Comparison of ENCODE assay signal across 1 cellular context in the genomic region with DNA sequence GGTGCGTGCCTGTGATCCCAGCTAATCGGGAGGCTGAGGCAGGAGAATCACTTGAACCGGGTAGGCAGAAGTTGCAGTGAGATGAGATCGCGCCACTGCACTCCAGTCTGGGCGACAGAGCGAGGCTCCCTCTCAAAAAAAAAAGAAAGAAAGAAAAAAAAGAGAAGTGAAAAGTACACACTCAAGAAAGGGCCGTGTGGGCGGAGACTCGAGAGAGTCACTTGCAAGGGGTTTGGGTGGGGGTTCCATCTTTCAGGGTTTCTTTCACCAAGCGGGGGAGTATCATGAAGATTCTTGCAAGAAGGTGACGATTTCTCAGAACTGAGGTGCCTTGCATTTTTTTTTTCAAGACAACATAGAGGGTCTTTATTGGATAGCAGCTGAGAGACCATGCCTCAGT.
TF ChIP-seq lines count a peak whose summit lies in the region.

No MANE protein-coding gene starts in this region.

TF ChIP-seq in GM23338, 12 proteins besides CTCF, POLR2A, EP300 and RAD21 (continued from another document):
- TF ChIP-seq, protein P1, sequence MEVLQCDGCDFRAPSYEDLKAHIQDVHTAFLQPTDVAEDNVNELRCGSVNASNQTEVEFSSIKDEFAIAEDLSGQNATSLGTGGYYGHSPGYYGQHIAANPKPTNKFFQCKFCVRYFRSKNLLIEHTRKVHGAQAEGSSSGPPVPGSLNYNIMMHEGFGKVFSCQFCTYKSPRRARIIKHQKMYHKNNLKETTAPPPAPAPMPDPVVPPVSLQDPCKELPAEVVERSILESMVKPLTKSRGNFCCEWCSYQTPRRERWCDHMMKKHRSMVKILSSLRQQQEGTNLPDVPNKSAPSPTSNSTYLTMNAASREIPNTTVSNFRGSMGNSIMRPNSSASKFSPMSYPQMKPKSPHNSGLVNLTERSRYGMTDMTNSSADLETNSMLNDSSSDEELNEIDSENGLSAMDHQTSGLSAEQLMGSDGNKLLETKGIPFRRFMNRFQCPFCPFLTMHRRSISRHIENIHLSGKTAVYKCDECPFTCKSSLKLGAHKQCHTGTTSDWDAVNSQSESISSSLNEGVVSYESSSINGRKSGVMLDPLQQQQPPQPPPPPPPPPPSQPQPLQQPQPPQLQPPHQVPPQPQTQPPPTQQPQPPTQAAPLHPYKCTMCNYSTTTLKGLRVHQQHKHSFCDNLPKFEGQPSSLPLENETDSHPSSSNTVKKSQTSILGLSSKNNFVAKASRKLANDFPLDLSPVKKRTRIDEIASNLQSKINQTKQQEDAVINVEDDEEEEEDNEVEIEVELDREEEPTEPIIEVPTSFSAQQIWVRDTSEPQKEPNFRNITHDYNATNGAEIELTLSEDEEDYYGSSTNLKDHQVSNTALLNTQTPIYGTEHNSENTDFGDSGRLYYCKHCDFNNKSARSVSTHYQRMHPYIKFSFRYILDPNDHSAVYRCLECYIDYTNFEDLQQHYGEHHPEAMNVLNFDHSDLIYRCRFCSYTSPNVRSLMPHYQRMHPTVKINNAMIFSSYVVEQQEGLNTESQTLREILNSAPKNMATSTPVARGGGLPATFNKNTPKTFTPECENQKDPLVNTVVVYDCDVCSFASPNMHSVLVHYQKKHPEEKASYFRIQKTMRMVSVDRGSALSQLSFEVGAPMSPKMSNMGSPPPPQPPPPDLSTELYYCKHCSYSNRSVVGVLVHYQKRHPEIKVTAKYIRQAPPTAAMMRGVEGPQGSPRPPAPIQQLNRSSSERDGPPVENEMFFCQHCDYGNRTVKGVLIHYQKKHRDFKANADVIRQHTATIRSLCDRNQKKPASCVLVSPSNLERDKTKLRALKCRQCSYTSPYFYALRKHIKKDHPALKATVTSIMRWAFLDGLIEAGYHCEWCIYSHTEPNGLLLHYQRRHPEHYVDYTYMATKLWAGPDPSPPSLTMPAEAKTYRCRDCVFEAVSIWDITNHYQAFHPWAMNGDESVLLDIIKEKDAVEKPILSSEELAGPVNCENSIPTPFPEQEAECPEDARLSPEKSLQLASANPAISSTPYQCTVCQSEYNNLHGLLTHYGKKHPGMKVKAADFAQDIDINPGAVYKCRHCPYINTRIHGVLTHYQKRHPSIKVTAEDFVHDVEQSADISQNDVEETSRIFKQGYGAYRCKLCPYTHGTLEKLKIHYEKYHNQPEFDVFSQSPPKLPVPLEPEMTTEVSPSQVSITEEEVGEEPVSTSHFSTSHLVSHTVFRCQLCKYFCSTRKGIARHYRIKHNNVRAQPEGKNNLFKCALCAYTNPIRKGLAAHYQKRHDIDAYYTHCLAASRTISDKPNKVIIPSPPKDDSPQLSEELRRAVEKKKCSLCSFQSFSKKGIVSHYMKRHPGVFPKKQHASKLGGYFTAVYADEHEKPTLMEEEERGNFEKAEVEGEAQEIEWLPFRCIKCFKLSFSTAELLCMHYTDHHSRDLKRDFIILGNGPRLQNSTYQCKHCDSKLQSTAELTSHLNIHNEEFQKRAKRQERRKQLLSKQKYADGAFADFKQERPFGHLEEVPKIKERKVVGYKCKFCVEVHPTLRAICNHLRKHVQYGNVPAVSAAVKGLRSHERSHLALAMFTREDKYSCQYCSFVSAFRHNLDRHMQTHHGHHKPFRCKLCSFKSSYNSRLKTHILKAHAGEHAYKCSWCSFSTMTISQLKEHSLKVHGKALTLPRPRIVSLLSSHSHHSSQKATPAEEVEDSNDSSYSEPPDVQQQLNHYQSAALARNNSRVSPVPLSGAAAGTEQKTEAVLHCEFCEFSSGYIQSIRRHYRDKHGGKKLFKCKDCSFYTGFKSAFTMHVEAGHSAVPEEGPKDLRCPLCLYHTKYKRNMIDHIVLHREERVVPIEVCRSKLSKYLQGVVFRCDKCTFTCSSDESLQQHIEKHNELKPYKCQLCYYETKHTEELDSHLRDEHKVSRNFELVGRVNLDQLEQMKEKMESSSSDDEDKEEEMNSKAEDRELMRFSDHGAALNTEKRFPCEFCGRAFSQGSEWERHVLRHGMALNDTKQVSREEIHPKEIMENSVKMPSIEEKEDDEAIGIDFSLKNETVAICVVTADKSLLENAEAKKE (CRISPR knock-in tag; IDR thresholded peaks at IDR 0.05): no peak
- TF ChIP-seq ZNF331 (CRISPR knock-in tag; IDR thresholded peaks at IDR 0.05; ENCODE audit: low read depth) (no peak), EZH2phosphoT487 (IDR thresholded peaks at IDR 0.05; ENCODE audit: unreplicated experiment) (no peak), EZH2 (IDR thresholded peaks at IDR 0.05; ENCODE audit: low read depth, unreplicated experiment) (no peak), NANOG (IDR thresholded peaks at IDR 0.05; ENCODE audit: borderline replicate concordance) (no peak), CREB1 (CRISPR knock-in tag; IDR thresholded peaks at IDR 0.05; ENCODE audit: low read depth) (no peak), STAT1 (IDR thresholded peaks at IDR 0.05; ENCODE audit: unreplicated experiment) (no peak)
- TF ChIP-seq, protein P2, sequence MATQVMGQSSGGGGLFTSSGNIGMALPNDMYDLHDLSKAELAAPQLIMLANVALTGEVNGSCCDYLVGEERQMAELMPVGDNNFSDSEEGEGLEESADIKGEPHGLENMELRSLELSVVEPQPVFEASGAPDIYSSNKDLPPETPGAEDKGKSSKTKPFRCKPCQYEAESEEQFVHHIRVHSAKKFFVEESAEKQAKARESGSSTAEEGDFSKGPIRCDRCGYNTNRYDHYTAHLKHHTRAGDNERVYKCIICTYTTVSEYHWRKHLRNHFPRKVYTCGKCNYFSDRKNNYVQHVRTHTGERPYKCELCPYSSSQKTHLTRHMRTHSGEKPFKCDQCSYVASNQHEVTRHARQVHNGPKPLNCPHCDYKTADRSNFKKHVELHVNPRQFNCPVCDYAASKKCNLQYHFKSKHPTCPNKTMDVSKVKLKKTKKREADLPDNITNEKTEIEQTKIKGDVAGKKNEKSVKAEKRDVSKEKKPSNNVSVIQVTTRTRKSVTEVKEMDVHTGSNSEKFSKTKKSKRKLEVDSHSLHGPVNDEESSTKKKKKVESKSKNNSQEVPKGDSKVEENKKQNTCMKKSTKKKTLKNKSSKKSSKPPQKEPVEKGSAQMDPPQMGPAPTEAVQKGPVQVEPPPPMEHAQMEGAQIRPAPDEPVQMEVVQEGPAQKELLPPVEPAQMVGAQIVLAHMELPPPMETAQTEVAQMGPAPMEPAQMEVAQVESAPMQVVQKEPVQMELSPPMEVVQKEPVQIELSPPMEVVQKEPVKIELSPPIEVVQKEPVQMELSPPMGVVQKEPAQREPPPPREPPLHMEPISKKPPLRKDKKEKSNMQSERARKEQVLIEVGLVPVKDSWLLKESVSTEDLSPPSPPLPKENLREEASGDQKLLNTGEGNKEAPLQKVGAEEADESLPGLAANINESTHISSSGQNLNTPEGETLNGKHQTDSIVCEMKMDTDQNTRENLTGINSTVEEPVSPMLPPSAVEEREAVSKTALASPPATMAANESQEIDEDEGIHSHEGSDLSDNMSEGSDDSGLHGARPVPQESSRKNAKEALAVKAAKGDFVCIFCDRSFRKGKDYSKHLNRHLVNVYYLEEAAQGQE (IDR thresholded peaks at IDR 0.05; ENCODE audit: unreplicated experiment): no peak
